Comparison of ENCODE assay signal across 8 cellular contexts in the genomic region with DNA sequence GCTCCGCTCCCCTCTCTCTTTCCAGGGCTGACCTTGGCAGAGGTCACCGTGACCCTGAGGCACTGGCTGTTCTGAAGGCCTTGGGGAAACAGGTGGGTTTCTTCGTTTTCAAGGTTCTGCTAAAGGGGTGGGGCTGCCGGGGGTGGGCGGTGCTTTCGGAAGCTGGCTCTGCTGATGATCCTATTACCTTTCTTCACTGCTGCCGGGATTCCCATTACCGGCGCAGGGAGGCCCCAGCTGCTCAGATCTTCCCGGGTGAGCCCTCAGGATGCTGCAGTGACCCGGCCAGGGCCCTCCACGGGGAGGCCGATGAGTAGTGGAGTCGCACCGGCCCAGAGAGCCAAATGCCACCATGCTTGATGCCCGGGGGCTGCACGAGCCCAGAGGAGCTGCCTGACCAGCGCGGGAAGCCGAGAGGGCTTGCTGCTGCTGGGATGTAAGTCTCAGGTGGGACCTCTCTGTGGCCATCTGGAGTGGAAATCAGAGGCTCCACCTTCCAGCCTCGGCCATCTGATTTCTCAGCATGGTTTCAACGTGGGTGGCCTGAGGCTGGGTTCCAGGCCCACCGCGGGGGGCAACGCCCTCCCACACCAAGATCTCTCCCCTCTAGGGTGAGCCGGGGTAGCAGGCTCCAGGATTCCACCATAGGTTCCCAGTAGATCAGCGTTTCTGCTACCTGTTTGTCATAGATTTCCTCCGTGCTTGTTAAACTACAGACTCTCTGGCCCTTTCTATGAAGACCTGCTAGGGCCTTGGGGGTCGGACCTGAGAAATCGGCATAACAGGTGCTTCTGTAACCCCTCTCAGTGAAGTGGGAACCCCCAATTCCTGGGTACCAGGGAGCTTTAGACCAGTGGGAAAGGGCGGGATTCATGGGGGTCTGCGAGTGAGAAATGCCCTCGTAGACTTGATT. TPM values are rescaled to one million over a fixed set of nuclear protein-coding genes. Genes with fewer than 3 reads are reported as not detected.
DNase-seq lines count a peak whose midpoint lies in the region; ATAC-seq and TF ChIP-seq lines count a peak whose summit lies in the region.

No MANE protein-coding gene starts in this region.

- H3K4me3 ChIP-seq in heart left ventricle = peak overlapping the region in 7 of 12 donors; percentile 48 to 74 (median 65)
- peak overlapping the region in 3 of 4 donors; percentile 66 to 78 (median 68) for H3K4me3 ChIP-seq in transverse colon

- H3K27ac Mint-ChIP-seq in activated naive CD8-positive, alpha-beta T cell treated with anti-CD3 and anti-CD28 coated beads, Interleukin-2, amount 10 ng/mL, durations not matched to agents 7 days and 5 days = peak overlapping the region; percentile 84

- DNase-seq in heart left ventricle (no peak), left ventricle myocardium superior (no peak), left kidney (ENCODE audit: low read depth, low spot score) (peak; percentile 74), transverse colon (no peak), superior temporal gyrus (ENCODE audit: extremely low spot score) (no peak), NCI-H1930 (lab: John Stamatoyannopoulos, UW) (no peak)
- peak; percentile 44 for DNase-seq in activated naive CD8-positive, alpha-beta T cell treated with anti-CD3 and anti-CD28 coated beads, Interleukin-2, amount 10 ng/mL, durations not matched to agents 7 days and 5 days

- H3K27ac ChIP-seq in heart left ventricle (no peak overlapping the region), transverse colon (peak overlapping the region in 3 of 4 donors; percentile 46 to 60 (median 48))

- peak overlapping the region; percentile 83 for H3K4me3 Mint-ChIP-seq in activated naive CD8-positive, alpha-beta T cell treated with anti-CD3 and anti-CD28 coated beads, Interleukin-2, amount 10 ng/mL, durations not matched to agents 7 days and 5 days

- in situ Hi-C loops in transverse colon (cut with MboI; ENCODE audit: low pct_ligation_motif_present in 1 of 4, low pct_unique_long_range_greater_than_20kb in 1 of 4, low sequenced_read_pairs in 3 of 4) = loop anchor here in 3 of 4 donors (10.0 to 25.0 kb wide), 3 partner anchors 110 to 418 kb away; partner anchors contain the start of gene BRD7 (in 1 of the 3)

- TF ChIP-seq EP300 in transverse colon (IDR thresholded peaks at IDR 0.05; ENCODE audit: low read depth) = no peak

- peaks cover 17% of the 10 kb centered on the region for H3K27me3 Mint-ChIP-seq in activated naive CD8-positive, alpha-beta T cell treated with anti-CD3 and anti-CD28 coated beads, Interleukin-2, amount 10 ng/mL, durations not matched to agents 7 days and 5 days

- peaks cover 1% of the 10 kb centered on the region for H3K36me3 Mint-ChIP-seq in activated naive CD8-positive, alpha-beta T cell treated with anti-CD3 and anti-CD28 coated beads, Interleukin-2, amount 10 ng/mL, durations not matched to agents 7 days and 5 days

- WGBS in heart left ventricle, 4 donors = 44 to 59% (median 51%) methylated on average over 28 to 33 of the region's 33 CpGs
- WGBS in transverse colon (ENCODE audit: low coverage in 1 of 2), 2 donors = 57% methylated on average over 33 of the region's 33 CpGs; no CpG with 5 or more reads in 1 of the 2 donors

- TF ChIP-seq CTCF in heart left ventricle (IDR thresholded peaks at IDR 0.05) (no peak), transverse colon (IDR thresholded peaks at IDR 0.05) (no peak)

- peaks cover 0 to 21% (median 7%) of the 10 kb centered on the region in 12 donors for H3K4me1 ChIP-seq in heart left ventricle
- peaks cover 8 to 31% (median 20%) of the 10 kb centered on the region in 4 donors for H3K4me1 ChIP-seq in transverse colon

- no peaks in the 10 kb centered on the region for H3K36me3 ChIP-seq in heart left ventricle
- no peaks in the 10 kb centered on the region for H3K36me3 ChIP-seq in transverse colon

- H3K4me1 Mint-ChIP-seq in activated naive CD8-positive, alpha-beta T cell treated with anti-CD3 and anti-CD28 coated beads, Interleukin-2, amount 10 ng/mL, durations not matched to agents 7 days and 5 days = peaks cover 22% of the 10 kb centered on the region

- intact Hi-C loops in heart left ventricle (cut with DNase I) (loop anchor here in 4 of 10 donors (5.0 to 10.0 kb wide), 3 partner anchors 110 to 420 kb away; partner anchors contain the start of gene BRD7 (in 1 of the 4)), left ventricle myocardium superior (cut with micrococcal nuclease) (no loop called here), transverse colon (cut with DNase I; ENCODE audit: low total_unique reads) (no loop called here)

- no peaks in the 10 kb centered on the region for H3K9me3 ChIP-seq in heart left ventricle
- no peaks in the 10 kb centered on the region for H3K9me3 ChIP-seq in transverse colon

- POLR2A ChIA-PET in activated naive CD8-positive, alpha-beta T cell treated with anti-CD3 and anti-CD28 coated beads, Interleukin-2, amount 10 ng/mL, durations not matched to agents 7 days and 5 days (lab: Charles Lee) = interaction anchor here (0.7 to 1.6 kb wide), 9 partner anchors 9 to 220 kb away, joined by 3 to 5 read pairs (median 4); partner anchors contain the start of gene CNEP1R1

- TF ChIP-seq POLR2A in heart left ventricle (IDR thresholded peaks at IDR 0.05) (no peak), transverse colon (IDR thresholded peaks at IDR 0.05) (no peak)

- no peak for ATAC-seq in heart left ventricle
- no peak for ATAC-seq in left ventricle myocardium superior
- no peak for ATAC-seq in activated naive CD8-positive, alpha-beta T cell treated with anti-CD3 and anti-CD28 coated beads, Interleukin-2, amount 10 ng/mL, durations not matched to agents 7 days and 5 days (ENCODE audit: low read depth)
- ATAC-seq in GM21528 (IDR thresholded peaks at IDR 0.05; ENCODE audit: low FRiP score, unreplicated experiment) = no peak

- peaks cover 0 to 21% (median 0%) of the 10 kb centered on the region in 9 donors for H3K27me3 ChIP-seq in heart left ventricle
- no peaks in the 10 kb centered on the region for H3K27me3 ChIP-seq in transverse colon

- H3K9me3 Mint-ChIP-seq in activated naive CD8-positive, alpha-beta T cell treated with anti-CD3 and anti-CD28 coated beads, Interleukin-2, amount 10 ng/mL, durations not matched to agents 7 days and 5 days = no peaks in the 10 kb centered on the region

RNA-seq across cellular contexts. Expression of gene ADCY7, which starts 21.6 kb away (rescaled TPM):
- total RNA-seq in heart left ventricle = 10 to 100 TPM in 3 of 9 donors, 1 to 10 TPM in 6; 3.2 to 46.7 (median 9.0) TPM
- polyA plus RNA-seq in heart left ventricle = 1 to 10 TPM; 3.8 to 5.3 TPM
- 8.3 TPM for total RNA-seq in left ventricle myocardium superior
- 100 to 1,000 TPM; 172 to 177 TPM for total RNA-seq in activated naive CD8-positive, alpha-beta T cell treated with anti-CD3 and anti-CD28 coated beads, Interleukin-2, amount 10 ng/mL, durations not matched to agents 7 days and 5 days
- 10 to 100 TPM in 3 of 4 donors, 1 to 10 TPM in 1; 4.6 to 44.9 (median 14.1) TPM for total RNA-seq in transverse colon

Comparison
In these comparisons a context has a peak if more than half of its experiments do, and no peak if none do; other contexts are left out.
1. DNase-seq: peak in activated naive CD8-positive, alpha-beta T cell treated with anti-CD3 and anti-CD28 coated beads, Interleukin-2, amount 10 ng/mL, durations not matched to agents 7 days and 5 days (single experiment) and left kidney (single experiment); none in heart left ventricle (0 of 5), left ventricle myocardium superior (single experiment), transverse colon (single experiment), superior temporal gyrus (single experiment) and NCI-H1930 (0 of 2).
2. H3K27ac ChIP-seq: peak in transverse colon (3 of 4); none in heart left ventricle (0 of 12).